ENCODE assay signal across 19 cellular contexts in the genomic region with DNA sequence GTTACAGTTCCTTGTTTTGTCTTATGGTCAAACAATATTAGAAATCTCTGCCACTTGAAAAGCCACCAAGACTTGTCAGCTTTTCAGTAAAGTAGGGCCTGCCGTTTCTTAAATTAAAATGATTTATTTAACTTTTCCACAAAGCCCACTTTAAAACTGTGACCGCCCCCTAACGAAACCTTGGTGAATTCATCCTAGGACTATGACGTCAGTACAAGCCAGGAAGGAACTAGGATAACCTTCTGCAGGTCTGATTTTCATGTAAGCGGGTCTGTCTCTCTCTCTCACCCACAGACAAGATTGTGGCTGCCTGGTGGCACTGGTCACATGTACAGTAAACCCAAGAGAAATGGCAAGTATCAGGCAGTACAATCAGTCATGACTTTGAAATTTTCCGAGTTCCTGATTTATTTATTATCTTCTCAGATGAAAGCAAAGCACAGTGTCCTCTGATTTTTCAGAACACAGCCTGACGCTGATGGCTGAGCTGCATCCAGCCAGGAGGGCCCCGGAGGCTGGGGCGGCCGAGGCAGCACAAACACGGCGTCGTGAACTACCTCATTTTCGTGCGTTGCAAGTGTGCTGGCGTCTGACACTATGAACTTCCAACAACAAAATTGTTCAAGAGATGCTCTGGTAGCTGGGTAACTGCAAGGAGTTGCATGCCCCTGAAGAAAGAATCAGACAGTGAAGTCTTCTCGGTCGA. TPM values are rescaled to one million over a fixed set of nuclear protein-coding genes. Genes with fewer than 3 reads are reported as not detected.
DNase-seq lines count a peak whose midpoint lies in the region; ATAC-seq and TF ChIP-seq lines count a peak whose summit lies in the region.
"Had no signal": no experiment of that assay in that cellular context is flagged by ENCODE, and none has a peak within 500 bp of the region (broad histone marks: within the 10 kb centered on the region; RNA-seq: fewer than 3 reads in every experiment).

No MANE protein-coding gene starts in this region.

- CTCF ChIA-PET in activated CD8-positive, alpha-beta memory T cell treated with anti-CD3 and anti-CD28 coated beads, Interleukin-2, amount 10 ng/mL, durations not matched to agents 7 days and 5 days (lab: Charles Lee): no interaction called here

- H3K9me3 Mint-ChIP-seq in H9: no peaks in the 10 kb centered on the region
- no peaks in the 10 kb centered on the region for H3K9me3 Mint-ChIP-seq in activated CD8-positive, alpha-beta memory T cell treated with anti-CD3 and anti-CD28 coated beads, Interleukin-2, amount 10 ng/mL, durations not matched to agents 7 days and 5 days (ENCODE audit: low read depth)

- no peak overlapping the region for H4K91ac ChIP-seq in H9 (ENCODE audit: insufficient read length, low read depth, low read length)

- H3K27me3 Mint-ChIP-seq in H9 (ENCODE audit: low read depth): no peaks in the 10 kb centered on the region
- peaks cover 13% of the 10 kb centered on the region for H3K27me3 Mint-ChIP-seq in activated CD8-positive, alpha-beta memory T cell treated with anti-CD3 and anti-CD28 coated beads, Interleukin-2, amount 10 ng/mL, durations not matched to agents 7 days and 5 days

- TF ChIP-seq EP300 in esophagus muscularis mucosa (IDR thresholded peaks at IDR 0.05): no peak

- H4K8ac ChIP-seq in H9 (replicated peaks; ENCODE audit: insufficient read length, low read depth, low read length): no peak overlapping the region

- no CpG with 5 or more reads among the region's 18 CpGs for WGBS in H9 (ENCODE audit: extremely low coverage, insufficient read length, low lambda C conversion rate)
- 76% methylated on average over 16 of the region's 18 CpGs for WGBS in esophagus muscularis mucosa

- H3K36me3 Mint-ChIP-seq in H9 (ENCODE audit: insufficient read depth in 1 of 3, low read depth in 3 of 3): peaks cover 41 to 77% (median 72%) of the 10 kb centered on the region in 3 experiments
- no peaks in the 10 kb centered on the region for H3K36me3 Mint-ChIP-seq in activated CD8-positive, alpha-beta memory T cell treated with anti-CD3 and anti-CD28 coated beads, Interleukin-2, amount 10 ng/mL, durations not matched to agents 7 days and 5 days

- no peak overlapping the region for H2BK120ac ChIP-seq in H9 (ENCODE audit: low read depth, low read length, poor library complexity, severe bottlenecking)

- no peak for DNase-seq in H9
- peak; percentile 50 for DNase-seq in SK-N-DZ (ENCODE audit: low spot score)
- DNase-seq in esophagus muscularis mucosa (ENCODE audit: extremely low spot score): peak; percentile 50
- no peak for DNase-seq in activated CD8-positive, alpha-beta memory T cell treated with anti-CD3 and anti-CD28 coated beads, Interleukin-2, amount 10 ng/mL, durations not matched to agents 7 days and 5 days
- DNase-seq: AML-193, COR-L47, EL, KBM-7, NCI-H1436 treated with DMSO at 0.1 percent for 48 hours, NCI-H2029 treated with DMSO at 0.1 percent for 48 hours, NCI-H510A, NCI-H774, PC-9, SJCRH30 had no signal

- H3K4me1 Mint-ChIP-seq in H9: peaks cover 3 to 6% of the 10 kb centered on the region in 2 experiments; a peak in 2 of 4 replicates
- no peaks in the 10 kb centered on the region for H3K4me1 Mint-ChIP-seq in activated CD8-positive, alpha-beta memory T cell treated with anti-CD3 and anti-CD28 coated beads, Interleukin-2, amount 10 ng/mL, durations not matched to agents 7 days and 5 days

- no peak overlapping the region for H2AK5ac ChIP-seq in H9 (ENCODE audit: insufficient read length, low read length)

- no peaks in the 10 kb centered on the region for H4K20me1 ChIP-seq in H9 (ENCODE audit: control insufficient read depth, insufficient read depth, insufficient read length)

- no peak overlapping the region for H3K4me3 ChIP-seq in esophagus muscularis mucosa
- H3K4me3 ChIP-seq: PC-9, SJCRH30 had no signal

- H3K79me1 ChIP-seq in H9 (ENCODE audit: insufficient read depth, low read depth, low read length, poor library complexity, severe bottlenecking): no peaks in the 10 kb centered on the region

- 0 out of 2 replicates have a peak, but pooled peaks have one; percentile 11 for TF ChIP-seq CTCF in 22Rv1 (IDR thresholded peaks at IDR 0.05)
- peak; percentile 38 for TF ChIP-seq CTCF in H9 (conservative IDR thresholded peaks at IDR 0.05)
- no peak for TF ChIP-seq CTCF in esophagus muscularis mucosa (IDR thresholded peaks at IDR 0.05)

- TF ChIP-seq POLR2A in esophagus muscularis mucosa (IDR thresholded peaks at IDR 0.05; ENCODE audit: low read depth): no peak

- intact Hi-C loops in esophagus muscularis mucosa (cut with DNase I): no loop called here

- H3K27ac Mint-ChIP-seq in H9: peak overlapping the region in 2 of 3 experiments; percentile 9 to 73; a peak in 2 of 7 replicates
- no peak overlapping the region for H3K27ac Mint-ChIP-seq in activated CD8-positive, alpha-beta memory T cell treated with anti-CD3 and anti-CD28 coated beads, Interleukin-2, amount 10 ng/mL, durations not matched to agents 7 days and 5 days

- no peak overlapping the region for H3K27ac ChIP-seq in 22Rv1
- no peak overlapping the region for H3K27ac ChIP-seq in H9 (ENCODE audit: insufficient read length, low read depth, low read length)
- no peak overlapping the region for H3K27ac ChIP-seq in esophagus muscularis mucosa (replicated peaks in 1 of 4)
- H3K27ac ChIP-seq: HL-60, PC-9, SJCRH30 had no signal

- H3K9ac ChIP-seq in H9 (ENCODE audit: extremely low read depth, insufficient read length, low read length): no peak overlapping the region

- H3T11ph ChIP-seq in H9 (ENCODE audit: low read length): no peak overlapping the region

- no peak overlapping the region for H3K23ac ChIP-seq in H9 (ENCODE audit: insufficient read length, low read depth, low read length)

- H3K27me3 ChIP-seq in H9 (ENCODE audit: insufficient read depth, low read length) (no peaks in the 10 kb centered on the region), esophagus muscularis mucosa (peaks cover 0 to 17% (median 2%) of the 10 kb centered on the region in 4 donors)
- H3K27me3 ChIP-seq: SJCRH30 had no signal

- no peak overlapping the region for H2BK15ac ChIP-seq in H9 (ENCODE audit: low read depth, low read length)

- no peaks in the 10 kb centered on the region; the same call in 1 of the 2 replicates for H3K79me2 ChIP-seq in H9 (ENCODE audit: insufficient read depth, low read length)

- H3K9me3 ChIP-seq in H9 (ENCODE audit: control insufficient read depth, low read depth, low read length) (no peaks in the 10 kb centered on the region), esophagus muscularis mucosa (no peaks in the 10 kb centered on the region)
- H3K9me3 ChIP-seq: SJCRH30 had no signal

- no peak overlapping the region for H3K4ac ChIP-seq in H9 (ENCODE audit: low read depth, low read length)

- H3K18ac ChIP-seq in H9 (ENCODE audit: insufficient read length, low read depth, low read length): no peak overlapping the region

- no peak overlapping the region for H3K56ac ChIP-seq in H9 (ENCODE audit: insufficient read length, low read depth, low read length)

- no peak overlapping the region for H3K14ac ChIP-seq in H9 (ENCODE audit: insufficient read depth, low read length)

- ATAC-seq in activated CD8-positive, alpha-beta memory T cell treated with anti-CD3 and anti-CD28 coated beads, Interleukin-2, amount 10 ng/mL, durations not matched to agents 7 days and 5 days: no peak
- ATAC-seq in HG03342 (IDR thresholded peaks at IDR 0.05; ENCODE audit: unreplicated experiment) (no peak), HG02588 (IDR thresholded peaks at IDR 0.05; ENCODE audit: unreplicated experiment) (no peak), GM21528 (IDR thresholded peaks at IDR 0.05; ENCODE audit: low FRiP score, unreplicated experiment) (no peak)

- H4K5ac ChIP-seq in H9 (ENCODE audit: insufficient read length, low read depth, low read length): no peak overlapping the region

- no peaks in the 10 kb centered on the region for H3K36me3 ChIP-seq in esophagus muscularis mucosa
- H3K36me3 ChIP-seq: SJCRH30 had no signal

- H3K4me1 ChIP-seq in H9 (ENCODE audit: insufficient read depth, low read length): no peaks in the 10 kb centered on the region
- H3K4me1 ChIP-seq in esophagus muscularis mucosa: no peaks in the 10 kb centered on the region
- H3K4me1 ChIP-seq: SJCRH30 had no signal

- H2AFZ ChIP-seq in H9 (ENCODE audit: low read length): no peak overlapping the region
- H2AFZ ChIP-seq: PC-9 had no signal

- no peak overlapping the region for H2BK12ac ChIP-seq in H9 (ENCODE audit: insufficient read length, low read depth, low read length)

- no peaks in the 10 kb centered on the region for H3K23me2 ChIP-seq in H9 (ENCODE audit: insufficient read length, low read depth, low read length, poor library complexity, severe bottlenecking)

- H2BK20ac ChIP-seq in H9 (ENCODE audit: low read depth, low read length, poor library complexity, severe bottlenecking): no peak overlapping the region

- H3K4me3 Mint-ChIP-seq in H9: no peak overlapping the region
- no peak overlapping the region for H3K4me3 Mint-ChIP-seq in activated CD8-positive, alpha-beta memory T cell treated with anti-CD3 and anti-CD28 coated beads, Interleukin-2, amount 10 ng/mL, durations not matched to agents 7 days and 5 days

- H3K4me2 ChIP-seq in H9 (ENCODE audit: insufficient read depth, insufficient read length, low read length): no peak overlapping the region
- H3K4me2 ChIP-seq: PC-9 had no signal

- no peak overlapping the region for H2BK5ac ChIP-seq in H9 (ENCODE audit: insufficient read length, low read length)

RNA-seq across cellular contexts. Expression of a gene that starts 18.9 kb away (rescaled TPM):
- 51.1 and 52.4 TPM in 2 replicates for total RNA-seq in H9 (2021)
- polyA plus RNA-seq in SK-N-DZ (2014; cell fraction: cytosol; rRNA removed): 0.16 and 0.50 TPM in 2 replicates
- polyA plus RNA-seq in SK-N-DZ (2014; cell fraction: nucleus; rRNA removed): 0.07 and 2.8 TPM in 2 replicates
- not detected for total RNA-seq in esophagus muscularis mucosa
- not detected for total RNA-seq in activated CD8-positive, alpha-beta memory T cell treated with anti-CD3 and anti-CD28 coated beads, Interleukin-2, amount 10 ng/mL, durations not matched to agents 7 days and 5 days
- total RNA-seq: PC-9, SJCRH30 had no signal

Comparison
In these comparisons a context has a peak if more than half of its experiments do, and no peak if none do; other contexts are left out.
1. CTCF ChIP-seq: peak in 22Rv1 (single experiment) and H9 (single experiment); none in esophagus muscularis mucosa (0 of 3).
2. DNase-seq: peak in SK-N-DZ (single experiment) and esophagus muscularis mucosa (single experiment); none in H9 (single experiment) and activated CD8-positive, alpha-beta memory T cell treated with anti-CD3 and anti-CD28 coated beads, Interleukin-2, amount 10 ng/mL, durations not matched to agents 7 days and 5 days (single experiment).
3. RNA of a gene that starts 18.9 kb away (total RNA-seq): 51.1 to 52.4 TPM in H9; not detected in esophagus muscularis mucosa and not detected in activated CD8-positive, alpha-beta memory T cell treated with anti-CD3 and anti-CD28 coated beads, Interleukin-2, amount 10 ng/mL, durations not matched to agents 7 days and 5 days; every median in the first group is over 10 times any median in the second.